Comparison of ENCODE assay signal across 18 cellular contexts in the genomic region with DNA sequence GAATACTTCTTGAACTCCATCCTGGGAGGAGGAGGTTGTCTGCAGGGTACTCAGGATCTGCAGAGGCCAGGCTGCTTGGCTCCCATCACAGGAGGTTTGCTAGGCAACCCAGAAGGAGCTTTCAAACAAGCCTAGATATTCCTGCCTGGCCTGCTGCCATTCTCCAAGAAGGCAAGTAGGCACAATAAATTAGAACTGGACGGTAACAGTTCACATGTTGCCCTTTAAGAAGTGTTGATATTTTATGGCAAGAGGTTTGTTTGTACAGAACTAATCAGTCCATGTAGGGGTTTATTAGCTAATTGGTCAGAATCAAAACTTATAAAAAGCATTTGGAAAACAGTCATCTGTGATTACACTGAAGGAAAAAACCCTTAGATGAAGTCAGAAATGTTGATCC. TPM values are rescaled to one million over a fixed set of nuclear protein-coding genes. Genes with fewer than 3 reads are reported as not detected.
DNase-seq lines count a peak whose midpoint lies in the region; ATAC-seq and TF ChIP-seq lines count a peak whose summit lies in the region.
"Had no signal": no experiment of that assay in that cellular context is flagged by ENCODE, and none has a peak within 500 bp of the region (broad histone marks: within the 10 kb centered on the region; RNA-seq: fewer than 3 reads in every experiment).

No MANE protein-coding gene starts in this region.

- intact Hi-C loops in Right ventricle myocardium superior (cut with DNase I) (loop anchor here (5.0 kb wide), 1 partner anchor 36 kb away; no protein-coding TSS in a partner anchor), left cardiac atrium (cut with DNase I) (no loop called here)

- no peak overlapping the region for H3K4me3 ChIP-seq in right atrium auricular region
- H3K4me3 ChIP-seq: dorsolateral prefrontal cortex had no signal

- no peaks in the 10 kb centered on the region for H3K36me3 ChIP-seq in right atrium auricular region

- DNase-seq in Right ventricle myocardium superior = peak; percentile 67
- no peak for DNase-seq in right atrium auricular region (ENCODE audit: low spot score)
- peak; percentile 60 for DNase-seq in left cardiac atrium
- DNase-seq in pons (ENCODE audit: low spot score) = peak; percentile 50
- no peak for DNase-seq in NCI-H2081 (lab: John Stamatoyannopoulos, UW)
- DNase-seq in RKO (ENCODE audit: low spot score) = no peak
- no peak for DNase-seq in NCI-H526 treated with DMSO at 0.1 percent for 48 hours (lab: John Stamatoyannopoulos, UW)
- DNase-seq: ACHN; activated CD4-positive, alpha-beta T cell treated with anti-CD3 and anti-CD28 coated beads, Interleukin-2, amount 50 U/mL, for 1 hour; activated T-cell treated with anti-CD3 and anti-CD28 coated beads, Interleukin-2, amount 50 U/mL, for 72 hours; H7; KBM-7; NCI-H1417 treated with DMSO at 0.1 percent for 48 hours; NCI-H524 treated with DMSO at 0.1 percent for 48 hours; stimulated activated CD4-positive, alpha-beta T cell treated with anti-CD3 and anti-CD28 coated beads, Interleukin-4, amount 100 ng/mL, for 1 hour; T-helper 9 cell had no signal

- H3K27me3 ChIP-seq in right atrium auricular region = no peaks in the 10 kb centered on the region
- H3K27me3 ChIP-seq: dorsolateral prefrontal cortex had no signal

- peaks cover 0 to 29% of the 10 kb centered on the region in 2 donors for H3K4me1 ChIP-seq in right atrium auricular region

- ATAC-seq in Right ventricle myocardium superior (ENCODE audit: poor library complexity) = peak; percentile 78
- ATAC-seq in left cardiac atrium = peak; percentile 34 to 81
- no peak for ATAC-seq in GM19463 (IDR thresholded peaks at IDR 0.05; ENCODE audit: unreplicated experiment)
- ATAC-seq: activated T-cell treated with anti-CD3 and anti-CD28 coated beads, Interleukin-2, amount 50 U/mL, for 72 hours had no signal

- H3K9me3 ChIP-seq in right atrium auricular region = no peaks in the 10 kb centered on the region

- H3K27ac ChIP-seq in right atrium auricular region = no peak overlapping the region

- no peak for TF ChIP-seq CTCF in right atrium auricular region (IDR thresholded peaks at IDR 0.05)

RNA-seq across cellular contexts. Expression of a gene that starts 39.3 kb away (rescaled TPM):
- 196 TPM for total RNA-seq in Right ventricle myocardium superior
- total RNA-seq in right atrium auricular region = 100 to 1,000 TPM in 1 of 2 donors, 10 to 100 TPM in 1; 85.3 to 152 TPM
- total RNA-seq in left cardiac atrium = 10 to 100 TPM; 67.6 to 94.4 TPM

Comparison
In these comparisons a context has a peak if more than half of its experiments do, and no peak if none do; other contexts are left out.
1. DNase-seq: peak in Right ventricle myocardium superior (single experiment), left cardiac atrium (single experiment) and pons (single experiment); none in right atrium auricular region (single experiment), NCI-H2081 (0 of 2), RKO (single experiment) and NCI-H526 treated with DMSO at 0.1 percent for 48 hours (single experiment).